In genomic region chr9:88651682-88652633, GRCh38 we compare ENCODE assay signal across 8 cellular contexts.
DNase-seq lines count a peak whose midpoint lies in the region; TF ChIP-seq lines count a peak whose summit lies in the region.

No MANE protein-coding gene starts in this region.

- CTCF ChIA-PET in activated CD4-positive, alpha-beta memory T cell treated with anti-CD3 and anti-CD28 coated beads for 36 hours (lab: Charles Lee) = interaction anchor here (0.6 kb wide), 1 partner anchor 1326 kb away, joined by 3 read pairs; no protein-coding TSS in a partner anchor

- no peaks in the 10 kb centered on the region for H3K36me3 ChIP-seq in cardiac muscle cell

- H3K36me3 Mint-ChIP-seq in activated CD4-positive, alpha-beta memory T cell treated with anti-CD3 and anti-CD28 coated beads for 36 hours = no peaks in the 10 kb centered on the region

- intact Hi-C loops in activated CD4-positive, alpha-beta memory T cell treated with anti-CD3 and anti-CD28 coated beads for 36 hours (cut with micrococcal nuclease) = no loop called here

- H3K27me3 Mint-ChIP-seq in activated CD4-positive, alpha-beta memory T cell treated with anti-CD3 and anti-CD28 coated beads for 36 hours = peaks cover 16% of the 10 kb centered on the region

- no peak overlapping the region for H3K4me3 Mint-ChIP-seq in activated CD4-positive, alpha-beta memory T cell treated with anti-CD3 and anti-CD28 coated beads for 36 hours

- DNase-seq in Daoy (ENCODE audit: low read depth) (peak; percentile 98), cardiac muscle cell (ENCODE audit: low read depth in 1 of 2, low spot score in 1 of 2) (peak in 1 of 2 donors; percentile 97), renal cortical epithelial cell (ENCODE audit: low read depth) (peak; percentile 87), NK-92 (lab: John Stamatoyannopoulos, UW; ENCODE audit: unreplicated experiment) (no peak), cerebellar nuclear complex (lab: John Stamatoyannopoulos, UW) (no peak)
- DNase-seq in activated CD4-positive, alpha-beta memory T cell treated with anti-CD3 and anti-CD28 coated beads for 36 hours = no peak
- DNase-seq in activated T-cell treated with anti-CD3 and anti-CD28 coated beads, Interleukin-2, amount 50 U/mL, for 1 hour = no peak

- no peaks in the 10 kb centered on the region for H3K4me1 ChIP-seq in cardiac muscle cell (ENCODE audit: low read depth)

- no peaks in the 10 kb centered on the region for H3K27me3 ChIP-seq in cardiac muscle cell

- H3K27ac ChIP-seq in cardiac muscle cell = no peak overlapping the region

- H3K9me3 ChIP-seq in cardiac muscle cell (ENCODE audit: low read depth) = no peaks in the 10 kb centered on the region

- H3K27ac Mint-ChIP-seq in activated CD4-positive, alpha-beta memory T cell treated with anti-CD3 and anti-CD28 coated beads for 36 hours = no peak overlapping the region

- H3K9me3 Mint-ChIP-seq in activated CD4-positive, alpha-beta memory T cell treated with anti-CD3 and anti-CD28 coated beads for 36 hours = no peaks in the 10 kb centered on the region

- POLR2A ChIA-PET in activated CD4-positive, alpha-beta memory T cell treated with anti-CD3 and anti-CD28 coated beads for 36 hours (lab: Charles Lee) = no interaction called here

- H3K4me1 Mint-ChIP-seq in activated CD4-positive, alpha-beta memory T cell treated with anti-CD3 and anti-CD28 coated beads for 36 hours (ENCODE audit: low read depth) = no peaks in the 10 kb centered on the region

- TF ChIP-seq CTCF in WI38 (IDR thresholded peaks at IDR 0.05; ENCODE audit: low read depth, low read length) (peak; percentile 29; the same call in 1 of the 2 replicates), cardiac muscle cell (IDR thresholded peaks at IDR 0.05; ENCODE audit: low read depth, low read length) (peak; percentile 52)

- H3K4me3 ChIP-seq in WI38 (ENCODE audit: low read depth, low read length) (peak overlapping the region; percentile 33; the same call in 1 of the 2 replicates), cardiac muscle cell (no peak overlapping the region)

Comparison
In these comparisons a context has a peak if more than half of its experiments do, and no peak if none do; other contexts are left out.
1. DNase-seq: peak in Daoy (single experiment) and renal cortical epithelial cell (single experiment); none in activated CD4-positive, alpha-beta memory T cell treated with anti-CD3 and anti-CD28 coated beads for 36 hours (single experiment), NK-92 (single experiment), activated T-cell treated with anti-CD3 and anti-CD28 coated beads, Interleukin-2, amount 50 U/mL, for 1 hour (single experiment) and cerebellar nuclear complex (0 of 2).